27 cellular contexts compared by ENCODE assay signal in genomic region chr6:56537223-56537770, GRCh38.
DNase-seq lines count a peak whose midpoint lies in the region; ATAC-seq, FAIRE-seq and TF ChIP-seq lines count a peak whose summit lies in the region.
"Had no signal": no experiment of that assay in that cellular context is flagged by ENCODE, and none has a peak within 500 bp of the region (broad histone marks: within the 10 kb centered on the region; RNA-seq: fewer than 3 reads in every experiment).

No MANE protein-coding gene starts in this region.

- intact Hi-C loops in endothelial cell of umbilical vein (cut with micrococcal nuclease) = no loop called here
- intact Hi-C loops in ovary (cut with DNase I) = no loop called here
- intact Hi-C loops in adrenal gland (cut with DNase I) = no loop called here
- intact Hi-C loops in activated CD4-positive, alpha-beta T cell treated with anti-CD3 and anti-CD28 coated beads, Interleukin-2, amount 10 ng/mL, durations not matched to agents 24 days and 14 days (cut with micrococcal nuclease) = no loop called here

- H3K4me3 ChIP-seq in HEK293 (ENCODE audit: low read depth, low read length) (no peak overlapping the region), endothelial cell of umbilical vein (replicated peaks in 1 of 3; ENCODE audit: insufficient read depth in 1 of 3, low read depth in 1 of 3, low read length in 3 of 3) (no peak overlapping the region), ovary (peak overlapping the region; percentile 61), adrenal gland (peak overlapping the region in 1 of 4 donors; percentile 51)
- H3K4me3 ChIP-seq: body of pancreas, HAP-1, lung, testis had no signal

- H3K4me2 ChIP-seq in endothelial cell of umbilical vein (ENCODE audit: insufficient read depth, low read length) = no peak overlapping the region

- no peaks in the 10 kb centered on the region for H3K36me3 Mint-ChIP-seq in stimulated activated naive B cell treated with anti-CD40 and anti-IgM and Interleukin-4, amounts not matched to agents 10 μg/mL and 1 μg/mL and 100 μg/mL, for 72 hours
- no peaks in the 10 kb centered on the region for H3K36me3 Mint-ChIP-seq in activated CD4-positive, alpha-beta T cell treated with anti-CD3 and anti-CD28 coated beads, Interleukin-2, amount 10 ng/mL, durations not matched to agents 24 days and 14 days (ENCODE audit: low read depth)
- H3K36me3 Mint-ChIP-seq: stimulated activated effector memory CD8-positive, alpha-beta T cell treated with anti-CD3 and anti-CD28 coated beads, Interleukin-12 subunit alpha, Interleukin-12 subunit beta, amount 100 ng/mL, for 72 hours had no signal

- POLR2A ChIA-PET in HEK293 (lab: Yijun Ruan, JAX) = interaction anchor here (0.7 kb wide), 1 partner anchor 61 kb away, joined by 3 read pairs; no protein-coding TSS in a partner anchor
- POLR2A ChIA-PET in endothelial cell of umbilical vein (lab: Charles Lee) = no interaction called here

- no peak for TF ChIP-seq POLR2A in endothelial cell of umbilical vein (IDR thresholded peaks at IDR 0.05; ENCODE audit: low read depth, low read length)
- no peak for TF ChIP-seq POLR2A in ovary (IDR thresholded peaks at IDR 0.05)
- no peak for TF ChIP-seq POLR2A in adrenal gland (IDR thresholded peaks at IDR 0.05)

- BruUV-seq in endothelial cell of umbilical vein (replicated peaks; lab: Mats Ljungman, UMichigan) = no TSS peak

- H3K27ac ChIP-seq in HEK293 (ENCODE audit: extremely low read depth, low read depth, low read length) (no peak overlapping the region), endothelial cell of umbilical vein (ENCODE audit: insufficient read depth, low read depth, low read length) (no peak overlapping the region), ovary (no peak overlapping the region), adrenal gland (no peak overlapping the region), caudate nucleus (ENCODE audit: low read depth, low read length) (no peak overlapping the region)
- H3K27ac ChIP-seq: body of pancreas, neutrophil had no signal

- H3K9me3 ChIP-seq in HEK293 (ENCODE audit: control insufficient read depth, insufficient read depth, low read depth, low read length) (no peaks in the 10 kb centered on the region), endothelial cell of umbilical vein (replicated peaks; ENCODE audit: control insufficient read depth, insufficient read depth, low read length) (no peaks in the 10 kb centered on the region), ovary (no peaks in the 10 kb centered on the region), adrenal gland (replicated peaks in 1 of 3) (no peaks in the 10 kb centered on the region)
- H3K9me3 ChIP-seq: body of pancreas, HAP-1, neutrophil, testis had no signal

- no peak for TF ChIP-seq CTCF in HEK293 (tag by site-specific recombination; IDR thresholded peaks at IDR 0.05)
- TF ChIP-seq CTCF in endothelial cell of umbilical vein (IDR thresholded peaks at IDR 0.05; ENCODE audit: extremely low read depth in 1 of 2, insufficient read depth in 1 of 2, low read depth in 1 of 2, low read length in 2 of 2) = no peak
- TF ChIP-seq CTCF in ovary (IDR thresholded peaks at IDR 0.05) = no peak
- no peak for TF ChIP-seq CTCF in adrenal gland (IDR thresholded peaks at IDR 0.05)

- DNase-seq in G401 (ENCODE audit: low spot score) (peak; percentile 26), endothelial cell of umbilical vein (ENCODE audit: low read depth, low spot score) (no peak), ovary (no peak), adrenal gland (no peak), caudate nucleus (lab: John Stamatoyannopoulos, UW) (no peak)
- no peak for DNase-seq in stimulated activated naive B cell treated with anti-CD40 and anti-IgM and Interleukin-4, amounts not matched to agents 10 μg/mL and 1 μg/mL and 100 μg/mL, for 72 hours
- no peak for DNase-seq in activated CD4-positive, alpha-beta T cell treated with anti-CD3 and anti-CD28 coated beads, Interleukin-2, amount 10 ng/mL, durations not matched to agents 24 days and 14 days
- DNase-seq: activated B cell treated with CpG ODN at 0.5 μM for 24 hours; activated CD4-positive, alpha-beta T cell treated with anti-CD3 and anti-CD28 coated beads, Interleukin-2, amount 50 U/mL, for 48 hours; activated CD8-positive, alpha-beta memory T cell treated with anti-CD3 and anti-CD28 coated beads, Interleukin-2, amount 50 U/mL, for 48 hours; activated effector memory CD4-positive, alpha-beta T cell treated with Interleukin-2 at 50 U/mL for 16 hours; body of pancreas; effector CD4-positive, alpha-beta T cell; NCI-H1048; NCI-H187; OCI-M1; Right ventricle myocardium superior; T1000; testis had no signal

- CTCF ChIA-PET in HEK293 (lab: Yijun Ruan, JAX) = interaction anchor here (0.6 kb wide), 1 partner anchor 1103 kb away, joined by 3 read pairs; no protein-coding TSS in a partner anchor
- CTCF ChIA-PET in endothelial cell of umbilical vein (lab: Charles Lee) = no interaction called here

- no peaks in the 10 kb centered on the region for H3K9me1 ChIP-seq in endothelial cell of umbilical vein (replicated peaks; ENCODE audit: control insufficient read depth, extremely low read depth, insufficient read depth, low read length)

- H3K4me1 ChIP-seq in HEK293 (ENCODE audit: control insufficient read depth, insufficient read depth, low read length) (peaks cover 30% of the 10 kb centered on the region), endothelial cell of umbilical vein (ENCODE audit: control insufficient read depth, extremely low read depth, insufficient read depth, low read length) (peaks cover 40% of the 10 kb centered on the region), ovary (ENCODE audit: insufficient read depth) (peaks cover 3% of the 10 kb centered on the region), adrenal gland (replicated peaks in 1 of 2) (peaks cover 20 to 70% of the 10 kb centered on the region in 2 donors)

- dilution Hi-C loops in endothelial cell of umbilical vein (cut with MboI; ENCODE audit: extremely low pct_ligation_motif_present, low sequenced_read_pairs) = no loop called here

- H3K9me3 Mint-ChIP-seq in stimulated activated naive B cell treated with anti-CD40 and anti-IgM and Interleukin-4, amounts not matched to agents 10 μg/mL and 1 μg/mL and 100 μg/mL, for 72 hours = no peaks in the 10 kb centered on the region
- no peaks in the 10 kb centered on the region for H3K9me3 Mint-ChIP-seq in activated CD4-positive, alpha-beta T cell treated with anti-CD3 and anti-CD28 coated beads, Interleukin-2, amount 10 ng/mL, durations not matched to agents 24 days and 14 days
- H3K9me3 Mint-ChIP-seq: activated B cell treated with CpG ODN at 0.5 μM for 24 hours; stimulated activated effector memory CD8-positive, alpha-beta T cell treated with anti-CD3 and anti-CD28 coated beads, Interleukin-12 subunit alpha, Interleukin-12 subunit beta, amount 100 ng/mL, for 72 hours had no signal

- H3K4me3 Mint-ChIP-seq in stimulated activated naive B cell treated with anti-CD40 and anti-IgM and Interleukin-4, amounts not matched to agents 10 μg/mL and 1 μg/mL and 100 μg/mL, for 72 hours = no peak overlapping the region
- H3K4me3 Mint-ChIP-seq in activated CD4-positive, alpha-beta T cell treated with anti-CD3 and anti-CD28 coated beads, Interleukin-2, amount 10 ng/mL, durations not matched to agents 24 days and 14 days = no peak overlapping the region
- H3K4me3 Mint-ChIP-seq: activated B cell treated with CpG ODN at 0.5 μM for 24 hours; stimulated activated effector memory CD8-positive, alpha-beta T cell treated with anti-CD3 and anti-CD28 coated beads, Interleukin-12 subunit alpha, Interleukin-12 subunit beta, amount 100 ng/mL, for 72 hours had no signal

- H3K79me2 ChIP-seq in endothelial cell of umbilical vein (ENCODE audit: control insufficient read depth, insufficient read depth, low read length) = peaks cover 37% of the 10 kb centered on the region

- no peak overlapping the region for H3K9ac ChIP-seq in endothelial cell of umbilical vein (replicated peaks; ENCODE audit: extremely low read depth, insufficient read depth, low read length)

- no peak for TF ChIP-seq EP300 in ovary (IDR thresholded peaks at IDR 0.05)

- peaks cover 12 to 22% of the 10 kb centered on the region in 2 experiments for H3K36me3 ChIP-seq in HEK293 (ENCODE audit: control insufficient read depth in 2 of 2, insufficient read depth in 1 of 2, low read length in 2 of 2)
- peaks cover 3% of the 10 kb centered on the region in 2 experiments for H3K36me3 ChIP-seq in endothelial cell of umbilical vein (ENCODE audit: control insufficient read depth in 2 of 2, extremely low read depth in 1 of 2, insufficient read depth in 2 of 2, low read length in 2 of 2)
- no peaks in the 10 kb centered on the region for H3K36me3 ChIP-seq in ovary
- peaks cover 0 to 11% of the 10 kb centered on the region in 2 donors for H3K36me3 ChIP-seq in adrenal gland (replicated peaks in 1 of 2)
- H3K36me3 ChIP-seq: neutrophil had no signal

- no peaks in the 10 kb centered on the region for H3K27me3 Mint-ChIP-seq in stimulated activated naive B cell treated with anti-CD40 and anti-IgM and Interleukin-4, amounts not matched to agents 10 μg/mL and 1 μg/mL and 100 μg/mL, for 72 hours
- no peaks in the 10 kb centered on the region for H3K27me3 Mint-ChIP-seq in activated CD4-positive, alpha-beta T cell treated with anti-CD3 and anti-CD28 coated beads, Interleukin-2, amount 10 ng/mL, durations not matched to agents 24 days and 14 days

- no peaks in the 10 kb centered on the region for H4K20me1 ChIP-seq in endothelial cell of umbilical vein (replicated peaks; ENCODE audit: control insufficient read depth, extremely low read depth, insufficient read depth, low read length)

- ATAC-seq in stimulated activated naive B cell treated with anti-CD40 and anti-IgM and Interleukin-4, amounts not matched to agents 10 μg/mL and 1 μg/mL and 100 μg/mL, for 72 hours (replicated peaks) = no peak
- ATAC-seq: body of pancreas; esophagus mucosa; stimulated activated effector memory CD8-positive, alpha-beta T cell treated with anti-CD3 and anti-CD28 coated beads, Interleukin-12 subunit alpha, Interleukin-12 subunit beta, amount 100 ng/mL, for 72 hours had no signal

- H3K27me3 ChIP-seq in endothelial cell of umbilical vein (ENCODE audit: control insufficient read depth in 2 of 2, insufficient read depth in 2 of 2, low read length in 2 of 2) = no peaks in the 10 kb centered on the region
- H3K27me3 ChIP-seq in ovary = no peaks in the 10 kb centered on the region
- no peaks in the 10 kb centered on the region for H3K27me3 ChIP-seq in adrenal gland
- H3K27me3 ChIP-seq: body of pancreas, neutrophil, testis had no signal

- peak; percentile 18 for FAIRE-seq in endothelial cell of umbilical vein (lab: Jason Lieb, UNC)
- FAIRE-seq: frontal cortex, islet of Langerhans had no signal

- peaks cover 0 to 7% of the 10 kb centered on the region in 2 donors for H3K4me1 Mint-ChIP-seq in stimulated activated naive B cell treated with anti-CD40 and anti-IgM and Interleukin-4, amounts not matched to agents 10 μg/mL and 1 μg/mL and 100 μg/mL, for 72 hours
- H3K4me1 Mint-ChIP-seq in activated CD4-positive, alpha-beta T cell treated with anti-CD3 and anti-CD28 coated beads, Interleukin-2, amount 10 ng/mL, durations not matched to agents 24 days and 14 days = no peaks in the 10 kb centered on the region
- H3K4me1 Mint-ChIP-seq: activated B cell treated with CpG ODN at 0.5 μM for 24 hours; stimulated activated effector memory CD8-positive, alpha-beta T cell treated with anti-CD3 and anti-CD28 coated beads, Interleukin-12 subunit alpha, Interleukin-12 subunit beta, amount 100 ng/mL, for 72 hours had no signal

- in situ Hi-C loops in G401 (cut with HindIII; ENCODE audit: low sequenced_read_pairs) = no loop called here

- no peak overlapping the region for H2AFZ ChIP-seq in endothelial cell of umbilical vein (ENCODE audit: low read depth, low read length)

- H3K27ac Mint-ChIP-seq in stimulated activated naive B cell treated with anti-CD40 and anti-IgM and Interleukin-4, amounts not matched to agents 10 μg/mL and 1 μg/mL and 100 μg/mL, for 72 hours = no peak overlapping the region
- no peak overlapping the region for H3K27ac Mint-ChIP-seq in activated CD4-positive, alpha-beta T cell treated with anti-CD3 and anti-CD28 coated beads, Interleukin-2, amount 10 ng/mL, durations not matched to agents 24 days and 14 days
- H3K27ac Mint-ChIP-seq: activated B cell treated with CpG ODN at 0.5 μM for 24 hours; stimulated activated effector memory CD8-positive, alpha-beta T cell treated with anti-CD3 and anti-CD28 coated beads, Interleukin-12 subunit alpha, Interleukin-12 subunit beta, amount 100 ng/mL, for 72 hours had no signal
